In the genomic region with DNA sequence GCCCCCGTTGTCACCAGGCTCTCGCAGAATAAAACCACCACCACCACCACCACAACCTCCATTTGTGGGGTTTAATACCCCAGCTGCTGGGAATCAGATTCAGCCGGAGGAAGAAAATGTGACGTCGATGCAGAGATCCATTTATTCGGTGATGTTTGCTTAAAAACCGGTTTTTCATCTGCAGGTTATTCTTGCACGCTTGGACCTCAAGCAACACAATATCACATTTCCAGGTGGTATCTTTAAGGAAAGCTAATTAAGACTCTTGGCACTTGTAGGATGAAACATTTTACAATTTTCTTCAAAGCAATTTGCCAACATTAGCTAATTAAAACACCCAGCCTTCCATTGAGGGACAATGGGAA, we compare ENCODE assay signal across 23 cellular contexts. TPM values are rescaled to one million over a fixed set of nuclear protein-coding genes. Genes with fewer than 3 reads are reported as not detected.
A peak's percentile ranks its signal among the peaks of the same experiment; 100 is the strongest.
DNase-seq lines count a peak whose midpoint lies in the region; ATAC-seq, FAIRE-seq and TF ChIP-seq lines count a peak whose summit lies in the region.
"Had no signal": no experiment of that assay in that cellular context is flagged by ENCODE, and none has a peak within 500 bp of the region (broad histone marks: within the 10 kb centered on the region; RNA-seq: fewer than 3 reads in every experiment).

No MANE protein-coding gene starts in this region.

- WGBS in pancreas, 2 donors, result 3 to 13% methylated on average over 8 of the region's 8 CpGs

- FAIRE-seq in pancreas (lab: Jason Lieb, UNC), result no peak
- FAIRE-seq: small intestine had no signal

- TF ChIP-seq POLR2A in uterus (IDR thresholded peaks at IDR 0.05), result no peak

- BruUV-seq in Caco-2 (replicated peaks; lab: Mats Ljungman, UMichigan), result no TSS peak

- H3K4me1 ChIP-seq in Caco-2 (peaks cover 14% of the 10 kb centered on the region), pancreas (peaks cover 13 to 30% (median 29%) of the 10 kb centered on the region in 3 donors), uterus (no peaks in the 10 kb centered on the region)
- H3K4me1 ChIP-seq: SJCRH30 had no signal

- ATAC-seq in pancreas, result peak; percentile 81 to 88 (median 84)
- no peak for ATAC-seq in GM19023 (IDR thresholded peaks at IDR 0.05; ENCODE audit: unreplicated experiment)
- ATAC-seq: gastrocnemius medialis had no signal

- H3K27ac ChIP-seq in pancreas, result peak overlapping the region; percentile 36 to 57 (median 52)
- H3K27ac ChIP-seq in uterus, result no peak overlapping the region
- H3K27ac ChIP-seq in brain microvascular endothelial cell, result no peak overlapping the region
- H3K27ac ChIP-seq: gastrocnemius medialis, SJCRH30, vagina, WERI-Rb-1 had no signal

- intact Hi-C loops in Caco-2 (cut with micrococcal nuclease; ENCODE audit: unreplicated experiment) (loop anchor here (5.0 kb wide), 2 partner anchors 86 to 421 kb away; a partner anchor contains a TSS), pancreas (cut with DNase I) (no loop called here), uterus (cut with DNase I; ENCODE audit: low total_unique reads) (no loop called here)

- H3K9me3 ChIP-seq in Caco-2 (no peaks in the 10 kb centered on the region), pancreas (no peaks in the 10 kb centered on the region), uterus (no peaks in the 10 kb centered on the region)
- H3K9me3 ChIP-seq: gastrocnemius medialis, SJCRH30, vagina had no signal

- H3K4me3 Mint-ChIP-seq in Caco-2 (ENCODE audit: unreplicated experiment), result peak overlapping the region; percentile 29
- H3K4me3 Mint-ChIP-seq: central memory CD8-positive, alpha-beta T cell; neural crest cell; T-helper 1 cell treated with Interleukin-12 subunit alpha and Interleukin-12 subunit beta and Interleukin-4 antibody, amounts not matched to agents 30 μg/mL and 1 μg/mL, for 36 hours had no signal

- H3K4me3 ChIP-seq in Caco-2 (ENCODE audit: low read depth, low read length) (no peak overlapping the region), pancreas (peak overlapping the region in 1 of 4 donors; percentile 8), uterus (no peak overlapping the region), foreskin fibroblast (ENCODE audit: low read depth in 1 of 2, low read length in 2 of 2) (no peak overlapping the region), brain microvascular endothelial cell (ENCODE audit: low read depth, low read length) (no peak overlapping the region)
- H3K4me3 ChIP-seq: gastrocnemius medialis, SJCRH30, vagina had no signal

- CTCF ChIA-PET in Caco-2 (lab: Charles Lee), result interaction anchor here (1.8 kb wide), 1 partner anchor 108 kb away, joined by 7 read pairs; no protein-coding TSS in a partner anchor

- no peaks in the 10 kb centered on the region for H3K27me3 Mint-ChIP-seq in Caco-2 (ENCODE audit: insufficient read depth, unreplicated experiment)

- H3K36me3 ChIP-seq in Caco-2 (ENCODE audit: control insufficient read depth, insufficient read depth, low read length) (no peaks in the 10 kb centered on the region), pancreas (no peaks in the 10 kb centered on the region), uterus (no peaks in the 10 kb centered on the region), brain microvascular endothelial cell (replicated peaks) (no peaks in the 10 kb centered on the region)
- H3K36me3 ChIP-seq: gastrocnemius medialis, SJCRH30, vagina, WERI-Rb-1 had no signal

- in situ Hi-C loops in brain microvascular endothelial cell (cut with HindIII; ENCODE audit: low pct_ligation_motif_present, low sequenced_read_pairs), result no loop called here

- peaks cover 25% of the 10 kb centered on the region for H3K4me1 Mint-ChIP-seq in Caco-2 (ENCODE audit: low read depth, unreplicated experiment)

- peak overlapping the region; percentile 60 for H3K27ac Mint-ChIP-seq in Caco-2 (ENCODE audit: unreplicated experiment)
- H3K27ac Mint-ChIP-seq: T-helper 1 cell treated with Interleukin-12 subunit alpha and Interleukin-12 subunit beta and Interleukin-4 antibody, amounts not matched to agents 30 μg/mL and 1 μg/mL, for 36 hours had no signal

- POLR2A ChIA-PET in Caco-2 (lab: Charles Lee), result no interaction called here

- no peaks in the 10 kb centered on the region for H3K36me3 Mint-ChIP-seq in Caco-2 (ENCODE audit: insufficient read depth, unreplicated experiment)

- TF ChIP-seq CTCF in Caco-2 (IDR thresholded peaks at IDR 0.05; ENCODE audit: insufficient read depth in 1 of 2, low read depth in 1 of 2, low read length in 1 of 2, severe bottlenecking in 1 of 2, unreplicated experiment in 1 of 2), result no peak
- TF ChIP-seq CTCF in pancreas (IDR thresholded peaks at IDR 0.05), result no peak
- TF ChIP-seq CTCF in uterus (IDR thresholded peaks at IDR 0.05), result no peak
- no peak for TF ChIP-seq CTCF in foreskin fibroblast (IDR thresholded peaks at IDR 0.05; ENCODE audit: low read depth, low read length)
- no peak for TF ChIP-seq CTCF in brain microvascular endothelial cell (IDR thresholded peaks at IDR 0.05; ENCODE audit: low read depth, low read length, missing control alignments)

- DNase-seq in Caco-2, result peak in 1 of 2 experiments; percentile 40
- peak; percentile 32 for DNase-seq in NCI-H1417 treated with DMSO at 0.1 percent for 48 hours (lab: John Stamatoyannopoulos, UW)
- peak; percentile 96 for DNase-seq in NCI-H748 (lab: John Stamatoyannopoulos, UW; ENCODE audit: unreplicated experiment)
- DNase-seq in pancreas, result peak in 1 of 6 donors; percentile 50
- no peak for DNase-seq in uterus
- no peak for DNase-seq in foreskin fibroblast
- DNase-seq in brain microvascular endothelial cell, result no peak
- DNase-seq: activated CD4-positive, alpha-beta T cell treated with anti-CD3 and anti-CD28 coated beads, Interleukin-2, amount 50 U/mL, for 4 hours; activated gamma-delta T cell; gastrocnemius medialis; GOT3; kidney glomerular epithelial cell; midbrain; NCI-H82; SJCRH30; small intestine; stimulated activated CD4-positive, alpha-beta T cell treated with anti-CD3 and anti-CD28 coated beads, Interleukin-4, amount 100 ng/mL, for 24 hours; WERI-Rb-1 had no signal

- no peaks in the 10 kb centered on the region for H3K9me3 Mint-ChIP-seq in Caco-2 (ENCODE audit: unreplicated experiment)
- H3K9me3 Mint-ChIP-seq: central memory CD8-positive, alpha-beta T cell; neural crest cell; T-helper 1 cell treated with Interleukin-12 subunit alpha and Interleukin-12 subunit beta and Interleukin-4 antibody, amounts not matched to agents 30 μg/mL and 1 μg/mL, for 36 hours had no signal

- no peaks in the 10 kb centered on the region for H3K27me3 ChIP-seq in Caco-2 (replicated peaks; ENCODE audit: control insufficient read depth, insufficient read depth, low read length)
- no peaks in the 10 kb centered on the region for H3K27me3 ChIP-seq in pancreas
- H3K27me3 ChIP-seq in uterus, result peaks cover 0 to 3% of the 10 kb centered on the region in 2 donors
- H3K27me3 ChIP-seq in brain microvascular endothelial cell (replicated peaks), result peaks cover 20% of the 10 kb centered on the region
- H3K27me3 ChIP-seq: vagina had no signal

RNA-seq across cellular contexts. Expression of a gene that starts 39.8 kb away (rescaled TPM):
- 68.5 and 69.6 TPM in 2 replicates for total RNA-seq in Caco-2 (2022)
- total RNA-seq in pancreas, result 10 to 100 TPM in 4 of 6 donors, 1 to 10 TPM in 2; 7.9 to 21.9 (median 11.7) TPM
- 1 to 10 TPM; 7.5 to 8.4 TPM for polyA plus RNA-seq in pancreas
- 10 to 100 TPM; 14.3 to 26.2 (median 20.2) TPM for total RNA-seq in uterus

RNA-seq across cellular contexts. Expression of a gene that starts 40.0 kb away (rescaled TPM):
- total RNA-seq in Caco-2 (2022) (10.5 and 11.6 TPM in 2 replicates), pancreas (1 to 10 TPM in 4 of 6 donors, under 1 TPM in 2; 0.51 to 1.8 (median 1.2) TPM), uterus (1 to 10 TPM in 2 of 4 donors, not detected in 2; 1.4 to 4.7 TPM)
- polyA plus RNA-seq in pancreas, result 1 to 10 TPM; 1.6 to 2.6 TPM

Comparison
In these comparisons a context has a peak if more than half of its experiments do, and no peak if none do; other contexts are left out.
1. DNase-seq: peak in NCI-H1417 treated with DMSO at 0.1 percent for 48 hours (single experiment) and NCI-H748 (single experiment); none in uterus (0 of 2), foreskin fibroblast (0 of 2) and brain microvascular endothelial cell (single experiment).
2. H3K27ac ChIP-seq: peak in pancreas (4 of 4); none in uterus (0 of 2) and brain microvascular endothelial cell (single experiment).